In the genomic region with DNA sequence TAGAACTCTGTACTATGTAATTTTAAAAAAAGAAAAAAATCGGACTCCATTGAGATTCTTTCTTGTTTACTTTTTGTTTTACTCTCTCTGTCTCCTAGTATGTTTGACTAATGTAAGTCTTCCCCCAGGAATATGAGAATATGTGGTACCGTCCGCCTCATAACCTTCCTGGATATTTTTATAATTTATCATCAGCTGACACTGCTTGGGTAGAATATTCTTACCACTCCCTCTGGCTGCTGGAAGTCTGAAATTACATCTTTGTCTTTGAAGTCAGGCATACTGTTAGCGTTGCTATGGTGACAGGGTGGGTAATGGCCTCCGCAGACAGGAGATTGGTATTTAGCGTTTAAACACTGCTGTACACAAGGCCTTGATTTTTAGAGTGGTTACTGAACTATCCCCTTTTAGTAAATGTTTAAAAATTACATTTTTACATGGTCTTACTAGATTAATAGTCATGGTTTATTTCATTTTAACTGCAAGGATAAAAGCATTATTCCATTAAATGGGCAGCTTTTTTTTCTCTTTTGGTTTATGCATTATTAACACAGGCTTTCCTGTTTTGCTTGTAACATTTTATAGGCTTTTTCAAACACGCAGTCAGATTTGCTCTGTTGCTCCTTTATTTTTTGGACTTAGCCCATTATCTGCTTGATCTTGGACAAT, we compare ENCODE assay signal across 8 cellular contexts.
DNase-seq lines count a peak whose midpoint lies in the region; ATAC-seq and TF ChIP-seq lines count a peak whose summit lies in the region.

No MANE protein-coding gene starts in this region.

- no peaks in the 10 kb centered on the region for H3K9me3 Mint-ChIP-seq in brain
- H3K9me3 Mint-ChIP-seq in stimulated activated naive CD8-positive, alpha-beta T cell treated with anti-CD3 and anti-CD28 coated beads, Interleukin-15, amount 100 ng/mL, for 72 hours = no peaks in the 10 kb centered on the region

- peak; percentile 55 for TF ChIP-seq CTCF in AG10803 (conservative IDR thresholded peaks at IDR 0.05; ENCODE audit: low read length)
- TF ChIP-seq CTCF in brain (conservative IDR thresholded peaks at IDR 0.05) = peak; percentile 22 to 43

- peaks cover 77% of the 10 kb centered on the region for H3K4me1 Mint-ChIP-seq in brain
- H3K4me1 Mint-ChIP-seq in stimulated activated naive CD8-positive, alpha-beta T cell treated with anti-CD3 and anti-CD28 coated beads, Interleukin-15, amount 100 ng/mL, for 72 hours = peaks cover 65% of the 10 kb centered on the region

- peak overlapping the region; percentile 76 to 84 (median 82) for H3K4me3 Mint-ChIP-seq in brain
- no peak overlapping the region for H3K4me3 Mint-ChIP-seq in stimulated activated naive CD8-positive, alpha-beta T cell treated with anti-CD3 and anti-CD28 coated beads, Interleukin-15, amount 100 ng/mL, for 72 hours

- ATAC-seq in GM18907 (IDR thresholded peaks at IDR 0.05; ENCODE audit: unreplicated experiment) = peak; percentile 49
- peak; percentile 65 for ATAC-seq in stimulated activated naive CD8-positive, alpha-beta T cell treated with anti-CD3 and anti-CD28 coated beads, Interleukin-15, amount 100 ng/mL, for 72 hours
- no peak for ATAC-seq in GM18511 (IDR thresholded peaks at IDR 0.05; ENCODE audit: unreplicated experiment)

- H3K27ac Mint-ChIP-seq in brain = peak overlapping the region; percentile 79 to 95 (median 85)
- H3K27ac Mint-ChIP-seq in stimulated activated naive CD8-positive, alpha-beta T cell treated with anti-CD3 and anti-CD28 coated beads, Interleukin-15, amount 100 ng/mL, for 72 hours = peak overlapping the region in 1 of 2 donors; percentile 61

- peak; percentile 99 for DNase-seq in AG10803 (ENCODE audit: low read depth)
- peak; percentile 65 for DNase-seq in NCI-H2171 (lab: John Stamatoyannopoulos, UW)
- DNase-seq in inferior parietal cortex (ENCODE audit: extremely low spot score) = peak; percentile 55
- no peak for DNase-seq in stimulated activated naive CD8-positive, alpha-beta T cell treated with anti-CD3 and anti-CD28 coated beads, Interleukin-15, amount 100 ng/mL, for 72 hours
- DNase-seq in GM19238 (ENCODE audit: insufficient read length, low spot score) = no peak

- no peaks in the 10 kb centered on the region for H3K27me3 Mint-ChIP-seq in brain
- H3K27me3 Mint-ChIP-seq in stimulated activated naive CD8-positive, alpha-beta T cell treated with anti-CD3 and anti-CD28 coated beads, Interleukin-15, amount 100 ng/mL, for 72 hours = no peaks in the 10 kb centered on the region

- peak overlapping the region; percentile 42 for H3K4me3 ChIP-seq in AG10803 (ENCODE audit: low read length)

- no peaks in the 10 kb centered on the region for H3K36me3 Mint-ChIP-seq in brain

Comparison
In these comparisons a context has a peak if more than half of its experiments do, and no peak if none do; other contexts are left out.
1. DNase-seq: peak in AG10803 (single experiment), NCI-H2171 (single experiment) and inferior parietal cortex (single experiment); none in stimulated activated naive CD8-positive, alpha-beta T cell treated with anti-CD3 and anti-CD28 coated beads, Interleukin-15, amount 100 ng/mL, for 72 hours (0 of 2) and GM19238 (single experiment).
2. H3K4me3 Mint-ChIP-seq: peak in brain (5 of 5); none in stimulated activated naive CD8-positive, alpha-beta T cell treated with anti-CD3 and anti-CD28 coated beads, Interleukin-15, amount 100 ng/mL, for 72 hours (0 of 2).